Comparison of ENCODE assay signal across 8 cellular contexts in genomic region chrX:135973548-135974278, GRCh38. TPM values are rescaled to one million over a fixed set of nuclear protein-coding genes. Genes with fewer than 3 reads are reported as not detected.
DNase-seq lines count a peak whose midpoint lies in the region; ATAC-seq and TF ChIP-seq lines count a peak whose summit lies in the region.

MMGT1 (minus strand) TSS chrX:135973988; CDS start chrX:135973675, 313 bp downstream.

- CTCF ChIA-PET in activated CD4-positive, alpha-beta memory T cell treated with anti-CD3 and anti-CD28 coated beads for 36 hours (lab: Charles Lee), result interaction anchor here (0.6 kb wide), 1 partner anchor 229 kb away, joined by 3 read pairs; no protein-coding TSS in a partner anchor

- no peaks in the 10 kb centered on the region for H3K36me3 ChIP-seq in right lobe of liver

- DNase-seq in C1 segment of cervical spinal cord (lab: John Stamatoyannopoulos, UW), result peak; percentile 4 to 90 (median 81)
- peak; percentile 94 for DNase-seq in NCI-H82 (lab: John Stamatoyannopoulos, UW)
- DNase-seq in activated CD4-positive, alpha-beta memory T cell treated with anti-CD3 and anti-CD28 coated beads for 36 hours, result peak; percentile 89
- peak; percentile 67 to 84 (median 80) for DNase-seq in dorsolateral prefrontal cortex
- peak; percentile 86 to 89 (median 87) for DNase-seq in right lobe of liver
- peak; percentile 80 for DNase-seq in stimulated activated CD4-positive, alpha-beta T cell treated with anti-CD3 and anti-CD28 coated beads, Interleukin-4, amount 100 ng/mL, for 24 hours

- H3K4me1 Mint-ChIP-seq in activated CD4-positive, alpha-beta memory T cell treated with anti-CD3 and anti-CD28 coated beads for 36 hours (ENCODE audit: low read depth), result peaks cover 37% of the 10 kb centered on the region

- H3K36me3 Mint-ChIP-seq in activated CD4-positive, alpha-beta memory T cell treated with anti-CD3 and anti-CD28 coated beads for 36 hours, result no peaks in the 10 kb centered on the region

- H3K9me3 ChIP-seq in right lobe of liver, result no peaks in the 10 kb centered on the region

- intact Hi-C loops in activated CD4-positive, alpha-beta memory T cell treated with anti-CD3 and anti-CD28 coated beads for 36 hours (cut with micrococcal nuclease), result loop anchor here (1.0 to 5.0 kb wide), 5 partner anchors 12 to 1166 kb away; partner anchors contain the start of genes FHL1, INTS6L and SLC9A6
- intact Hi-C loops in dorsolateral prefrontal cortex (cut with DNase I) (loop anchor here in 1 of 2 donors (5.0 kb wide), 1 partner anchor 524 kb away; the partner anchor contains the start of gene HTATSF1), right lobe of liver (cut with DNase I) (no loop called here)

- POLR2A ChIA-PET in activated CD4-positive, alpha-beta memory T cell treated with anti-CD3 and anti-CD28 coated beads for 36 hours (lab: Charles Lee), result interaction anchor here (1.2 to 2.8 kb wide), 2 partner anchors 11 to 13 kb away, joined by 4 to 13 read pairs; partner anchors contain the start of gene SLC9A6

- H3K27me3 ChIP-seq in dorsolateral prefrontal cortex (peaks cover 0 to 17% (median 0%) of the 10 kb centered on the region in 45 donors), right lobe of liver (no peaks in the 10 kb centered on the region)

- ATAC-seq in GM19397 (IDR thresholded peaks at IDR 0.05; ENCODE audit: unreplicated experiment) (peak; percentile 84), HG03571 (IDR thresholded peaks at IDR 0.05; ENCODE audit: unreplicated experiment) (peak; percentile 82), right lobe of liver (peak; percentile 90 to 91 (median 91))

- 32% methylated on average over 45 of the region's 65 CpGs for WGBS in right lobe of liver (ENCODE audit: insufficient coverage, low coverage, low lambda C conversion rate, missing lambda C conversion rate)

- no peaks in the 10 kb centered on the region for H3K27me3 Mint-ChIP-seq in activated CD4-positive, alpha-beta memory T cell treated with anti-CD3 and anti-CD28 coated beads for 36 hours

- no peaks in the 10 kb centered on the region for H3K9me3 Mint-ChIP-seq in activated CD4-positive, alpha-beta memory T cell treated with anti-CD3 and anti-CD28 coated beads for 36 hours

- TF ChIP-seq CTCF in dorsolateral prefrontal cortex (IDR thresholded peaks at IDR 0.05 in 54 of 56, conservative IDR thresholded peaks at IDR 0.05 in 2 of 56; ENCODE audit: low read depth in 1 of 56, partially characterized antibody in 56 of 56), result peak in 9 of 56 donors; percentile 6 to 37 (median 11)
- TF ChIP-seq CTCF in right lobe of liver (IDR thresholded peaks at IDR 0.05), result peak in 1 of 4 donors; percentile 12

- peak within 1 kb of the TSS; percentile 93 for H3K4me3 Mint-ChIP-seq in activated CD4-positive, alpha-beta memory T cell treated with anti-CD3 and anti-CD28 coated beads for 36 hours

- H3K27ac Mint-ChIP-seq in activated CD4-positive, alpha-beta memory T cell treated with anti-CD3 and anti-CD28 coated beads for 36 hours, result peak within 1 kb of the TSS; percentile 93

- H3K4me1 ChIP-seq in right lobe of liver, result peaks cover 0 to 8% (median 0%) of the 10 kb centered on the region in 4 donors

- peak within 1 kb of the TSS; percentile 42 to 85 (median 71) for H3K4me3 ChIP-seq in dorsolateral prefrontal cortex
- peak within 1 kb of the TSS; percentile 50 to 73 (median 66) for H3K4me3 ChIP-seq in right lobe of liver

- H3K27ac ChIP-seq in dorsolateral prefrontal cortex (peak within 1 kb of the TSS in 58 of 59 donors; percentile 41 to 94 (median 88)), right lobe of liver (peak within 1 kb of the TSS; percentile 56 to 84 (median 63))

- peak; percentile 24 for TF ChIP-seq POLR2A in right lobe of liver (IDR thresholded peaks at IDR 0.05)

RNA-seq across cellular contexts. Expression of gene MMGT1, which starts in this region (rescaled TPM):
- total RNA-seq in activated CD4-positive, alpha-beta memory T cell treated with anti-CD3 and anti-CD28 coated beads for 36 hours, result 10 to 100 TPM; 20.6 to 21.4 TPM
- total RNA-seq in dorsolateral prefrontal cortex, result 10 to 100 TPM; 16.6 to 29.1 (median 22.9) TPM
- 1 to 10 TPM; 4.4 to 7.4 (median 6.4) TPM for total RNA-seq in right lobe of liver

Comparison
In these comparisons a context has a peak if more than half of its experiments do, and no peak if none do; other contexts are left out.
1. Peak in every context shown above with its lines: DNase-seq, ATAC-seq, H3K4me3 ChIP-seq and H3K27ac ChIP-seq.